In genomic region chr7:73308665-73309214, GRCh38 we compare ENCODE assay signal across 1 cellular context.
TF ChIP-seq lines count a peak whose summit lies in the region.

NSUN5 (minus strand) TSS chr7:73308826; CDS start chr7:73308790, 36 bp downstream.

TF ChIP-seq in K562, 482 proteins besides CTCF, POLR2A, EP300 and RAD21 (continued from another document):
- peak; percentile 28; the same call in 1 of the 2 replicates for TF ChIP-seq GMEB1 (CRISPR knock-in tag; IDR thresholded peaks at IDR 0.05)
- TF ChIP-seq CREM (IDR thresholded peaks at IDR 0.05; ENCODE audit: low read depth) = peak; percentile 88
- TF ChIP-seq DPF2 (IDR thresholded peaks at IDR 0.05) = no peak
- no peak for TF ChIP-seq NBN (IDR thresholded peaks at IDR 0.05; ENCODE audit: low read depth)
- TF ChIP-seq JUN (IDR thresholded peaks at IDR 0.05; ENCODE audit: borderline replicate concordance, low read depth, low read length) = peak; percentile 83; the same call in 1 of the 2 replicates
- no peak for TF ChIP-seq JUN (CRISPR knock-in tag; IDR thresholded peaks at IDR 0.05; ENCODE audit: borderline replicate concordance)
- no peak for TF ChIP-seq PRDM10 (IDR thresholded peaks at IDR 0.05; ENCODE audit: partially characterized antibody)
- TF ChIP-seq STAT5A (IDR thresholded peaks at IDR 0.05; ENCODE audit: borderline replicate concordance, low read length) = no peak
- peak; percentile 77; the same call in 1 of the 2 replicates for TF ChIP-seq C11orf30 (IDR thresholded peaks at IDR 0.05; ENCODE audit: low read depth)
- TF ChIP-seq SMC3 (conservative IDR thresholded peaks at IDR 0.05; ENCODE audit: insufficient read depth, low read depth, low read length) = no peak
- peak; percentile 27; the same call in 1 of the 2 replicates for TF ChIP-seq USF1 (CRISPR knock-in tag; IDR thresholded peaks at IDR 0.05)
- TF ChIP-seq LEF1 (IDR thresholded peaks at IDR 0.05) = no peak
- peak; percentile 93 for TF ChIP-seq NR2C2 (CRISPR knock-in tag; IDR thresholded peaks at IDR 0.05)
- TF ChIP-seq NR2C2 (tag; IDR thresholded peaks at IDR 0.05) = peak; percentile 98
- TF ChIP-seq ZNF134 (CRISPR knock-in tag; conservative IDR thresholded peaks at IDR 0.05) = no peak
- TF ChIP-seq TEAD4 (IDR thresholded peaks at IDR 0.05; ENCODE audit: low read length) = peak; percentile 59; the same call in 1 of the 2 replicates
- TF ChIP-seq TEAD4 (CRISPR knock-in tag; IDR thresholded peaks at IDR 0.05; ENCODE audit: borderline replicate concordance) = no peak
- peak; percentile 100 for TF ChIP-seq L3MBTL2 (IDR thresholded peaks at IDR 0.05)
- TF ChIP-seq ILK (tag; IDR thresholded peaks at IDR 0.05; ENCODE audit: borderline replicate concordance, low read depth) = no peak
- TF ChIP-seq BCL6 (CRISPR knock-in tag; IDR thresholded peaks at IDR 0.05) = no peak
- no peak for TF ChIP-seq ZNF224 (CRISPR knock-in tag; IDR thresholded peaks at IDR 0.05)
- peak; percentile 78 for TF ChIP-seq CEBPB (tag; IDR thresholded peaks at IDR 0.05)
- no peak for TF ChIP-seq PCBP1 (IDR thresholded peaks at IDR 0.05; ENCODE audit: low read depth, low read length, poor library complexity, severe bottlenecking)
- peak; percentile 64; the same call in 1 of the 2 replicates for TF ChIP-seq ETS1 (conservative IDR thresholded peaks at IDR 0.05; ENCODE audit: control insufficient read depth, low read depth, low read length)
- TF ChIP-seq ZNF280B (CRISPR knock-in tag; IDR thresholded peaks at IDR 0.05) = no peak
- TF ChIP-seq MXD1 (CRISPR knock-in tag; IDR thresholded peaks at IDR 0.05; ENCODE audit: borderline replicate concordance, poor library complexity, severe bottlenecking) = peak; percentile 59
- peak; percentile 79 to 96 for TF ChIP-seq SIN3A (IDR thresholded peaks at IDR 0.05; ENCODE audit: borderline replicate concordance in 2 of 2, control insufficient read depth in 1 of 2, low read depth in 2 of 2, low read length in 2 of 2)
- no peak for TF ChIP-seq ZNF3 (CRISPR knock-in tag; IDR thresholded peaks at IDR 0.05)
- TF ChIP-seq CLOCK (CRISPR knock-in tag; IDR thresholded peaks at IDR 0.05; ENCODE audit: borderline replicate concordance) = no peak
- TF ChIP-seq ZBTB49 (CRISPR knock-in tag; IDR thresholded peaks at IDR 0.05; ENCODE audit: borderline replicate concordance) = no peak
- no peak for TF ChIP-seq ZSCAN29 (IDR thresholded peaks at IDR 0.05)
- TF ChIP-seq FOXJ3 (CRISPR knock-in tag; IDR thresholded peaks at IDR 0.05) = no peak
- TF ChIP-seq ZNF561 (CRISPR knock-in tag; conservative IDR thresholded peaks at IDR 0.05) = no peak
- TF ChIP-seq NFRKB (IDR thresholded peaks at IDR 0.05; ENCODE audit: low read depth) = peak; percentile 49; the same call in 1 of the 2 replicates
- TF ChIP-seq ATF4 (CRISPR knock-in tag; IDR thresholded peaks at IDR 0.05) = no peak
TF ChIP-seq in K562: peak in this region for 125.
